Comparison of ENCODE assay signal across 1 cellular context in genomic region chr12:57657744-57658143, GRCh38.
TF ChIP-seq lines count a peak whose summit lies in the region.

No MANE protein-coding gene starts in this region.

TF ChIP-seq in A549, 52 proteins besides CTCF, POLR2A, EP300 and RAD21 (continued from another document):
- TF ChIP-seq FOSB (CRISPR knock-in tag; IDR thresholded peaks at IDR 0.05) (no peak), SMC3 (IDR thresholded peaks at IDR 0.05) (no peak), ZNF302 (CRISPR knock-in tag; IDR thresholded peaks at IDR 0.05) (no peak), TP53 (CRISPR knock-in tag; IDR thresholded peaks at IDR 0.05) (no peak), E2F6 (IDR thresholded peaks at IDR 0.05; ENCODE audit: borderline replicate concordance, low read depth) (no peak), CHD2 (IDR thresholded peaks at IDR 0.05; ENCODE audit: low read length, partially characterized antibody) (no peak), BHLHE40 (IDR thresholded peaks at IDR 0.05; ENCODE audit: low read depth, low read length) (no peak), HES2 (IDR thresholded peaks at IDR 0.05) (no peak), HDAC2 (IDR thresholded peaks at IDR 0.05) (no peak), ATOH8 (CRISPR knock-in tag; IDR thresholded peaks at IDR 0.05; ENCODE audit: low read depth) (no peak), ZC3H11A (IDR thresholded peaks at IDR 0.05) (no peak)
